In genomic region chr6:41426438-41426851, GRCh38 we compare ENCODE assay signal across 12 cellular contexts.
DNase-seq lines count a peak whose midpoint lies in the region; ATAC-seq and TF ChIP-seq lines count a peak whose summit lies in the region.
"Had no signal": no experiment of that assay in that cellular context is flagged by ENCODE, and none has a peak within 500 bp of the region (broad histone marks: within the 10 kb centered on the region; RNA-seq: fewer than 3 reads in every experiment).

No MANE protein-coding gene starts in this region.

- intact Hi-C loops in breast epithelium (cut with DNase I; ENCODE audit: low total_unique reads) (no loop called here), mammary epithelial cell (cut with micrococcal nuclease) (no loop called here), transverse colon (cut with DNase I; ENCODE audit: low total_unique reads) (loop anchor here (2.0 to 5.0 kb wide), 2 partner anchors 76 to 120 kb away; partner anchors contain the start of gene FOXP4)

- dilution Hi-C loops in mammary epithelial cell (cut with HindIII; ENCODE audit: low sequenced_read_pairs), result no loop called here

- no peak for TF ChIP-seq EP300 in transverse colon (IDR thresholded peaks at IDR 0.05; ENCODE audit: low read depth)

- H3K27ac ChIP-seq in breast epithelium (peak overlapping the region; percentile 30 to 89), mammary epithelial cell (ENCODE audit: insufficient read depth, low read depth, low read length) (no peak overlapping the region), iPS-18a (ENCODE audit: low read length) (no peak overlapping the region), transverse colon (peak overlapping the region in 3 of 4 donors; percentile 17 to 85 (median 80))
- H3K27ac ChIP-seq: cardiac muscle cell, neutrophil had no signal

- 94% methylated on average over 11 of the region's 16 CpGs for WGBS in mammary epithelial cell (ENCODE audit: low coverage, missing lambda C conversion rate)
- 42 to 46% methylated on average over 9 to 16 of the region's 16 CpGs for WGBS in transverse colon (ENCODE audit: low coverage in 1 of 2), 2 donors

- DNase-seq in breast epithelium (ENCODE audit: low spot score in 2 of 2) (no peak), mammary epithelial cell (no peak), NOMO-1 treated with DMSO at 0.1 percent for 48 hours (lab: John Stamatoyannopoulos, UW; ENCODE audit: unreplicated experiment) (peak; percentile 24), transverse colon (no peak), 8988T (no peak)
- DNase-seq in activated effector memory CD4-positive, alpha-beta T cell treated with Interleukin-2 at 50 U/mL for 16 hours, result no peak
- DNase-seq: activated CD8-positive, alpha-beta memory T cell treated with anti-CD3 and anti-CD28 coated beads, Interleukin-2, amount 50 U/mL, for 48 hours; NCI-H1417 treated with DMSO at 0.1 percent for 48 hours had no signal

- H3K9ac ChIP-seq in mammary epithelial cell (ENCODE audit: insufficient read depth, low read length), result no peak overlapping the region
- H3K9ac ChIP-seq in iPS-18a (ENCODE audit: low read length), result no peak overlapping the region

- CTCF ChIA-PET in mammary epithelial cell (lab: Charles Lee; ENCODE audit: low non-redundant PET), result no interaction called here

- no peak for TF ChIP-seq POLR2A in breast epithelium (IDR thresholded peaks at IDR 0.05)
- no peak for TF ChIP-seq POLR2A in transverse colon (IDR thresholded peaks at IDR 0.05)

- no peaks in the 10 kb centered on the region for H3K79me2 ChIP-seq in mammary epithelial cell (ENCODE audit: insufficient read depth, low read length)

- in situ Hi-C loops in mammary epithelial cell (cut with MboI; ENCODE audit: low sequenced_read_pairs in 2 of 2) (no loop called here), transverse colon (cut with MboI; ENCODE audit: low pct_ligation_motif_present in 1 of 4, low pct_unique_long_range_greater_than_20kb in 1 of 4, low sequenced_read_pairs in 3 of 4) (loop anchor here in 2 of 4 donors (10.0 kb wide), 1 partner anchor 168 kb away; no protein-coding TSS in a partner anchor)

- no peak overlapping the region for H3K4me3 ChIP-seq in breast epithelium
- H3K4me3 ChIP-seq in mammary epithelial cell (replicated peaks in 1 of 3; ENCODE audit: insufficient read depth in 1 of 3, low read depth in 2 of 3, low read length in 3 of 3), result no peak overlapping the region
- peak overlapping the region; percentile 52 for H3K4me3 ChIP-seq in iPS-18a (ENCODE audit: low read length)
- no peak overlapping the region for H3K4me3 ChIP-seq in transverse colon
- H3K4me3 ChIP-seq: cardiac muscle cell had no signal

- no peaks in the 10 kb centered on the region for H3K9me3 ChIP-seq in breast epithelium
- no peaks in the 10 kb centered on the region for H3K9me3 ChIP-seq in mammary epithelial cell (replicated peaks; ENCODE audit: insufficient read depth, low read length)
- H3K9me3 ChIP-seq in iPS-18a (ENCODE audit: control insufficient read depth, low read depth, low read length), result no peaks in the 10 kb centered on the region
- no peaks in the 10 kb centered on the region for H3K9me3 ChIP-seq in transverse colon
- H3K9me3 ChIP-seq: neutrophil had no signal

- H3K36me3 ChIP-seq in breast epithelium (no peaks in the 10 kb centered on the region), mammary epithelial cell (ENCODE audit: insufficient read depth, low read length) (no peaks in the 10 kb centered on the region), iPS-18a (ENCODE audit: control insufficient read depth, low read depth, low read length) (no peaks in the 10 kb centered on the region), transverse colon (no peaks in the 10 kb centered on the region)
- H3K36me3 ChIP-seq: cardiac muscle cell, neutrophil had no signal

- TF ChIP-seq CTCF in breast epithelium (IDR thresholded peaks at IDR 0.05) (no peak), mammary epithelial cell (conservative IDR thresholded peaks at IDR 0.05 in 1 of 2, IDR thresholded peaks at IDR 0.05 in 1 of 2; ENCODE audit: extremely low read depth in 1 of 2, insufficient read depth in 1 of 2, low read depth in 1 of 2, low read length in 2 of 2) (no peak), transverse colon (IDR thresholded peaks at IDR 0.05) (no peak)

- H3K4me1 ChIP-seq in breast epithelium (peaks cover 4 to 15% of the 10 kb centered on the region in 2 donors), mammary epithelial cell (ENCODE audit: insufficient read depth, low read length) (peaks cover 24% of the 10 kb centered on the region), iPS-18a (ENCODE audit: control insufficient read depth, low read depth, low read length) (peaks cover 22% of the 10 kb centered on the region), transverse colon (peaks cover 13 to 44% (median 29%) of the 10 kb centered on the region in 4 donors)

- no peaks in the 10 kb centered on the region for H4K20me1 ChIP-seq in mammary epithelial cell (ENCODE audit: insufficient read depth, low read length)

- no peak overlapping the region for H3K4me2 ChIP-seq in mammary epithelial cell (ENCODE audit: insufficient read depth, low read depth, low read length)

- H3K27me3 ChIP-seq in breast epithelium, result no peaks in the 10 kb centered on the region
- H3K27me3 ChIP-seq in mammary epithelial cell (ENCODE audit: insufficient read depth, low read length), result peaks cover 3% of the 10 kb centered on the region
- peaks cover 88% of the 10 kb centered on the region for H3K27me3 ChIP-seq in iPS-18a (ENCODE audit: control insufficient read depth, insufficient read depth, low read length)
- peaks cover 21% of the 10 kb centered on the region for H3K27me3 ChIP-seq in transverse colon

- BruUV-seq in mammary epithelial cell (replicated peaks; lab: Mats Ljungman, UMichigan), result no TSS peak

- no peak for ATAC-seq in GM19328 (IDR thresholded peaks at IDR 0.05; ENCODE audit: unreplicated experiment)

- no peak overlapping the region for H2AFZ ChIP-seq in mammary epithelial cell (ENCODE audit: low read depth, low read length)

Comparison
In these comparisons a context has a peak if more than half of its experiments do, and no peak if none do; other contexts are left out.
1. H3K27ac ChIP-seq: peak in breast epithelium (2 of 2) and transverse colon (3 of 4); none in mammary epithelial cell (single experiment) and iPS-18a (single experiment).